In genomic region chr9:126374366-126374781, GRCh38 we compare ENCODE assay signal across 1 cellular context.
TF ChIP-seq lines count a peak whose summit lies in the region.

No MANE protein-coding gene starts in this region.

TF ChIP-seq in HepG2, 621 proteins besides CTCF, POLR2A, EP300 and RAD21 (continued from another document and continues in another):
- TF ChIP-seq ZBTB40 (IDR thresholded peaks at IDR 0.05) = no peak
- TF ChIP-seq ZBTB40 (CRISPR knock-in tag; IDR thresholded peaks at IDR 0.05) = 0 out of 2 replicates have a peak, but pooled peaks have one; percentile 19
- TF ChIP-seq ZNF432 (CRISPR knock-in tag; IDR thresholded peaks at IDR 0.05; ENCODE audit: borderline replicate concordance) = no peak
- TF ChIP-seq ZNF879 (CRISPR knock-in tag; IDR thresholded peaks at IDR 0.05) = no peak
- TF ChIP-seq KDM2A (CRISPR knock-in tag; IDR thresholded peaks at IDR 0.05; ENCODE audit: borderline replicate concordance, low read depth) = peak; percentile 42; the same call in 1 of the 2 replicates
- peak; percentile 26 for TF ChIP-seq YY1 (IDR thresholded peaks at IDR 0.05; ENCODE audit: insufficient read depth, insufficient replicate concordance, low read depth, low read length)
- no peak for TF ChIP-seq DNMT1 (CRISPR knock-in tag; IDR thresholded peaks at IDR 0.05)
- no peak for TF ChIP-seq SETDB1 (CRISPR knock-in tag; IDR thresholded peaks at IDR 0.05; ENCODE audit: borderline replicate concordance)
- no peak; the same call in 1 of the 2 replicates for TF ChIP-seq ELF1 (CRISPR knock-in tag; IDR thresholded peaks at IDR 0.05)
- no peak for TF ChIP-seq ZNF580 (CRISPR knock-in tag; IDR thresholded peaks at IDR 0.05; ENCODE audit: borderline replicate concordance, low read depth)
- peak; percentile 63; the same call in 1 of the 2 replicates for TF ChIP-seq ZNF614 (CRISPR knock-in tag; IDR thresholded peaks at IDR 0.05; ENCODE audit: borderline replicate concordance)
- 0 out of 2 replicates have a peak, but pooled peaks have one; percentile 73 for TF ChIP-seq ZNF512B (CRISPR knock-in tag; IDR thresholded peaks at IDR 0.05; ENCODE audit: borderline replicate concordance)
- no peak for TF ChIP-seq KDM6A (CRISPR knock-in tag; IDR thresholded peaks at IDR 0.05; ENCODE audit: low read depth)
- peak; percentile 34; the same call in 1 of the 2 replicates for TF ChIP-seq ZNF574 (CRISPR knock-in tag; IDR thresholded peaks at IDR 0.05)
- 0 out of 2 replicates have a peak, but pooled peaks have one; percentile 64 for TF ChIP-seq ZNF512 (CRISPR knock-in tag; IDR thresholded peaks at IDR 0.05)
- TF ChIP-seq ZFX (CRISPR knock-in tag; IDR thresholded peaks at IDR 0.05; ENCODE audit: low read depth) = peak; percentile 42; the same call in 1 of the 2 replicates
- TF ChIP-seq ZNF710 (CRISPR knock-in tag; IDR thresholded peaks at IDR 0.05; ENCODE audit: borderline replicate concordance) = no peak
- TF ChIP-seq PITX1 (CRISPR knock-in tag; IDR thresholded peaks at IDR 0.05) = peak; percentile 27; the same call in 1 of the 2 replicates
- peak; percentile 15; the same call in 1 of the 2 replicates for TF ChIP-seq ARID4A (CRISPR knock-in tag; IDR thresholded peaks at IDR 0.05; ENCODE audit: borderline replicate concordance)
- no peak for TF ChIP-seq CHCHD3 (CRISPR knock-in tag; IDR thresholded peaks at IDR 0.05)
- TF ChIP-seq NCOR1 (IDR thresholded peaks at IDR 0.05; ENCODE audit: borderline replicate concordance, low read length) = no peak
- peak; percentile 52; the same call in 1 of the 2 replicates for TF ChIP-seq MIXL1 (CRISPR knock-in tag; IDR thresholded peaks at IDR 0.05)
- TF ChIP-seq ZNF331 (CRISPR knock-in tag; IDR thresholded peaks at IDR 0.05) = peak; percentile 76
- no peak for TF ChIP-seq HES4 (CRISPR knock-in tag; IDR thresholded peaks at IDR 0.05; ENCODE audit: borderline replicate concordance)
- TF ChIP-seq KAT7 (CRISPR knock-in tag; IDR thresholded peaks at IDR 0.05; ENCODE audit: borderline replicate concordance) = 0 out of 2 replicates have a peak, but pooled peaks have one; percentile 34
- TF ChIP-seq RAD51 (IDR thresholded peaks at IDR 0.05; ENCODE audit: borderline replicate concordance) = no peak
- peak; percentile 84 for TF ChIP-seq GFI1 (CRISPR knock-in tag; IDR thresholded peaks at IDR 0.05; ENCODE audit: borderline replicate concordance)
